8 cellular contexts compared by ENCODE assay signal in genomic region chr19:42284066-42284501, GRCh38. TPM values are rescaled to one million over a fixed set of nuclear protein-coding genes. Genes with fewer than 3 reads are reported as not detected.
A peak's percentile ranks its signal among the peaks of the same experiment; 100 is the strongest.
DNase-seq lines count a peak whose midpoint lies in the region; ATAC-seq and TF ChIP-seq lines count a peak whose summit lies in the region.

No MANE protein-coding gene starts in this region.

- H3K9ac ChIP-seq in HUES6 (ENCODE audit: low read length), result peak overlapping the region; percentile 74

- H3K4me3 ChIP-seq in DOHH2 (ENCODE audit: low read length), result peak overlapping the region; percentile 49
- peak overlapping the region; percentile 49; the same call in 1 of the 2 replicates for H3K4me3 ChIP-seq in HUES6 (ENCODE audit: low read depth, low read length)

- H4K20me1 ChIP-seq in DOHH2 (ENCODE audit: control insufficient read depth, insufficient read depth, low read depth, low read length), result 0 out of 2 replicates have a peak, but pooled peaks cover 3% of the 10 kb centered on the region

- TF ChIP-seq CTCF in DOHH2 (IDR thresholded peaks at IDR 0.05; ENCODE audit: low read depth, low read length, poor library complexity, severe bottlenecking), result no peak

- no peaks in the 10 kb centered on the region for H3K27me3 Mint-ChIP-seq in activated naive CD8-positive, alpha-beta T cell treated with anti-CD3 and anti-CD28 coated beads, Interleukin-2, amount 50 U/mL, for 24 hours

- H3K9me2 ChIP-seq in DOHH2 (replicated peaks; ENCODE audit: control insufficient read depth, low read length), result no peaks in the 10 kb centered on the region

- H3K9me3 ChIP-seq in DOHH2 (ENCODE audit: control insufficient read depth, insufficient read depth, low read length), result no peaks in the 10 kb centered on the region
- no peaks in the 10 kb centered on the region for H3K9me3 ChIP-seq in HUES6 (ENCODE audit: control insufficient read depth, insufficient read depth, low read depth, low read length)

- ATAC-seq in GM21367 (IDR thresholded peaks at IDR 0.05; ENCODE audit: unreplicated experiment) (peak; percentile 20), left ventricle myocardium superior (peak; percentile 26), sciatic nerve (peak; percentile 1)
- peak; percentile 4 for ATAC-seq in activated naive CD8-positive, alpha-beta T cell treated with anti-CD3 and anti-CD28 coated beads, Interleukin-2, amount 50 U/mL, for 24 hours

- no peaks in the 10 kb centered on the region for H3K27me3 ChIP-seq in DOHH2 (ENCODE audit: control insufficient read depth, low read length)
- H3K27me3 ChIP-seq in HUES6 (ENCODE audit: control insufficient read depth, insufficient read depth, low read length), result no peaks in the 10 kb centered on the region

- peaks cover 12% of the 10 kb centered on the region for H3F3A ChIP-seq in DOHH2 (ENCODE audit: control insufficient read depth, insufficient read depth)

- no peak overlapping the region for H3K4me3 Mint-ChIP-seq in activated naive CD8-positive, alpha-beta T cell treated with anti-CD3 and anti-CD28 coated beads, Interleukin-2, amount 50 U/mL, for 24 hours

- H3K4me1 Mint-ChIP-seq in activated naive CD8-positive, alpha-beta T cell treated with anti-CD3 and anti-CD28 coated beads, Interleukin-2, amount 50 U/mL, for 24 hours, result peaks cover 27% of the 10 kb centered on the region

- H3K27ac ChIP-seq in DOHH2 (ENCODE audit: low read depth, low read length) (peak overlapping the region; percentile 45; the same call in 1 of the 2 replicates), HUES6 (ENCODE audit: low read depth, low read length) (no peak overlapping the region)

- peak; percentile 83 for DNase-seq in RPMI8226
- DNase-seq in activated naive CD8-positive, alpha-beta T cell treated with anti-CD3 and anti-CD28 coated beads, Interleukin-2, amount 50 U/mL, for 24 hours, result peak; percentile 81
- DNase-seq in left ventricle myocardium superior, result peak; percentile 91
- DNase-seq in sciatic nerve (ENCODE audit: low spot score), result peak; percentile 91
- no peak for DNase-seq in OCI-M2 (lab: John Stamatoyannopoulos, UW; ENCODE audit: unreplicated experiment)

- peaks cover 38% of the 10 kb centered on the region for H3K79me2 ChIP-seq in DOHH2 (ENCODE audit: control insufficient read depth, low read length)

- H3K9me3 Mint-ChIP-seq in activated naive CD8-positive, alpha-beta T cell treated with anti-CD3 and anti-CD28 coated beads, Interleukin-2, amount 50 U/mL, for 24 hours, result no peaks in the 10 kb centered on the region

- H3K36me3 Mint-ChIP-seq in activated naive CD8-positive, alpha-beta T cell treated with anti-CD3 and anti-CD28 coated beads, Interleukin-2, amount 50 U/mL, for 24 hours (ENCODE audit: low read depth), result peaks cover 6% of the 10 kb centered on the region

- no peak overlapping the region for H3K4me2 ChIP-seq in DOHH2 (ENCODE audit: low read length)

- intact Hi-C loops in left ventricle myocardium superior (cut with micrococcal nuclease), result no loop called here
- intact Hi-C loops in sciatic nerve (cut with DNase I), result no loop called here

- peaks cover 33% of the 10 kb centered on the region for H3K36me3 ChIP-seq in DOHH2 (ENCODE audit: control insufficient read depth, low read length)
- peaks cover 22% of the 10 kb centered on the region for H3K36me3 ChIP-seq in HUES6 (ENCODE audit: control insufficient read depth, insufficient read depth, low read length)

- H3K27ac Mint-ChIP-seq in activated naive CD8-positive, alpha-beta T cell treated with anti-CD3 and anti-CD28 coated beads, Interleukin-2, amount 50 U/mL, for 24 hours, result no peak overlapping the region

- H3K4me1 ChIP-seq in DOHH2 (ENCODE audit: control insufficient read depth, low read length) (peaks cover 52% of the 10 kb centered on the region), HUES6 (ENCODE audit: control insufficient read depth, insufficient read depth, low read length) (peaks cover 42% of the 10 kb centered on the region)

RNA-seq across cellular contexts. Expression of gene CIC, which starts 15.0 kb away (rescaled TPM):
- total RNA-seq in left ventricle myocardium superior, result 37.1 TPM
- 92.1 TPM for total RNA-seq in sciatic nerve

RNA-seq across cellular contexts. Expression of gene PRR19, which starts 17.8 kb away (rescaled TPM):
- total RNA-seq in left ventricle myocardium superior (not detected), sciatic nerve (0.45 TPM)

RNA-seq across cellular contexts. Expression of gene PAFAH1B3, which starts 18.3 kb away (rescaled TPM):
- total RNA-seq in left ventricle myocardium superior (2.6 TPM), sciatic nerve (7.4 TPM)

RNA-seq across cellular contexts. Expression of gene TMEM145, which starts 29.0 kb away (rescaled TPM):
- 0.64 TPM for total RNA-seq in left ventricle myocardium superior
- total RNA-seq in sciatic nerve, result not detected

RNA-seq across cellular contexts. Expression of gene ERF, which starts 29.2 kb away (rescaled TPM):
- total RNA-seq in left ventricle myocardium superior (46.0 TPM), sciatic nerve (90.7 TPM)
